21 cellular contexts compared by ENCODE assay signal in genomic region chr18:69715322-69715721, GRCh38.
DNase-seq lines count a peak whose midpoint lies in the region; ATAC-seq, FAIRE-seq and TF ChIP-seq lines count a peak whose summit lies in the region.
"Had no signal": no experiment of that assay in that cellular context is flagged by ENCODE, and none has a peak within 500 bp of the region (broad histone marks: within the 10 kb centered on the region; RNA-seq: fewer than 3 reads in every experiment).

No MANE protein-coding gene starts in this region.

- no peak overlapping the region for H3K18ac ChIP-seq in mesenchymal stem cell (ENCODE audit: low read depth in 1 of 2, low read length in 2 of 2)

- H3K4me1 ChIP-seq in mesenchymal stem cell (ENCODE audit: control insufficient read depth, insufficient read depth, low read depth, low read length) = no peaks in the 10 kb centered on the region

- H2BK12ac ChIP-seq in mesenchymal stem cell (ENCODE audit: low read length in 2 of 2) = no peak overlapping the region

- no peak overlapping the region for H4K91ac ChIP-seq in mesenchymal stem cell (ENCODE audit: low read length)

- H2AFZ ChIP-seq in mesenchymal stem cell (ENCODE audit: low read depth, low read length) = no peak overlapping the region

- FAIRE-seq in bronchial epithelial cell (lab: Jason Lieb, UNC) = peak; percentile 50
- FAIRE-seq: A204.1, G401.6, GM12891, GM19239, H1 had no signal

- no peak overlapping the region for H3K27ac Mint-ChIP-seq in natural killer cell
- H3K27ac Mint-ChIP-seq in natural killer cell treated with Interleukin-12 subunit alpha and Interleukin-12 subunit beta and Interleukin-15 and Interleukin-18, amount 100 ng/mL, for 72 hours = no peak overlapping the region
- H3K27ac Mint-ChIP-seq: CD4-positive, alpha-beta memory T cell; H9 had no signal

- no peaks in the 10 kb centered on the region for H3K27me3 Mint-ChIP-seq in natural killer cell (ENCODE audit: low read depth in 2 of 2)
- H3K27me3 Mint-ChIP-seq in natural killer cell treated with Interleukin-12 subunit alpha and Interleukin-12 subunit beta and Interleukin-15 and Interleukin-18, amount 100 ng/mL, for 72 hours = no peaks in the 10 kb centered on the region

- H3K79me1 ChIP-seq in mesenchymal stem cell (replicated peaks; ENCODE audit: low read length, poor library complexity, severe bottlenecking) = no peaks in the 10 kb centered on the region

- no peak overlapping the region for H2BK5ac ChIP-seq in mesenchymal stem cell (ENCODE audit: low read depth, low read length, poor library complexity, severe bottlenecking)

- H3K9me3 Mint-ChIP-seq in natural killer cell = peaks cover 2 to 7% of the 10 kb centered on the region in 2 donors
- H3K9me3 Mint-ChIP-seq in natural killer cell treated with Interleukin-12 subunit alpha and Interleukin-12 subunit beta and Interleukin-15 and Interleukin-18, amount 100 ng/mL, for 72 hours = no peaks in the 10 kb centered on the region

- no peak overlapping the region for H3K23ac ChIP-seq in mesenchymal stem cell (ENCODE audit: low read length in 2 of 2)

- no peak overlapping the region for H4K8ac ChIP-seq in mesenchymal stem cell (ENCODE audit: low read length)

- no peak overlapping the region for H3K4ac ChIP-seq in mesenchymal stem cell (ENCODE audit: low read depth in 1 of 2, low read length in 2 of 2)

- H3K36me3 Mint-ChIP-seq in natural killer cell = peaks cover 17% of the 10 kb centered on the region
- H3K36me3 Mint-ChIP-seq in natural killer cell treated with Interleukin-12 subunit alpha and Interleukin-12 subunit beta and Interleukin-15 and Interleukin-18, amount 100 ng/mL, for 72 hours = peaks cover 21% of the 10 kb centered on the region

- H3K14ac ChIP-seq in mesenchymal stem cell (ENCODE audit: low read length in 2 of 2) = no peak overlapping the region

- no peak overlapping the region for H3K27ac ChIP-seq in mesenchymal stem cell (ENCODE audit: low read length, poor library complexity, severe bottlenecking)
- H3K27ac ChIP-seq: C4-2B, HL-60 had no signal

- H3K27me3 ChIP-seq in bronchial epithelial cell (ENCODE audit: control insufficient read depth, insufficient read depth, low read length) = no peaks in the 10 kb centered on the region
- no peaks in the 10 kb centered on the region for H3K27me3 ChIP-seq in mesenchymal stem cell (ENCODE audit: control insufficient read depth in 1 of 2, insufficient read depth in 1 of 2, low read length in 2 of 2)

- peaks cover 36% of the 10 kb centered on the region for H3K9me3 ChIP-seq in mesenchymal stem cell (ENCODE audit: control insufficient read depth, low read length)

- no peak overlapping the region for H2BK15ac ChIP-seq in mesenchymal stem cell (ENCODE audit: low read depth, poor library complexity, severe bottlenecking)

- H2BK120ac ChIP-seq in mesenchymal stem cell (ENCODE audit: low read depth, low read length) = no peak overlapping the region

- H3K4me1 Mint-ChIP-seq in natural killer cell = peaks cover 8 to 12% of the 10 kb centered on the region in 2 donors
- H3K4me1 Mint-ChIP-seq in natural killer cell treated with Interleukin-12 subunit alpha and Interleukin-12 subunit beta and Interleukin-15 and Interleukin-18, amount 100 ng/mL, for 72 hours (ENCODE audit: low read depth in 2 of 2) = peaks cover 0 to 8% of the 10 kb centered on the region in 2 donors

- H3K36me3 ChIP-seq in bronchial epithelial cell (ENCODE audit: control insufficient read depth, insufficient read depth, low read length) (no peaks in the 10 kb centered on the region), mesenchymal stem cell (ENCODE audit: control insufficient read depth in 1 of 2, insufficient read depth in 2 of 2, low read depth in 1 of 2, low read length in 2 of 2) (no peaks in the 10 kb centered on the region)

- ATAC-seq in natural killer cell (peak in 2 of 3 donors; percentile 38 to 73), HG03159 (IDR thresholded peaks at IDR 0.05; ENCODE audit: unreplicated experiment) (no peak)
- no peak for ATAC-seq in natural killer cell treated with Interleukin-12 subunit alpha and Interleukin-12 subunit beta and Interleukin-15 and Interleukin-18, amount 100 ng/mL, for 72 hours

- DNase-seq in natural killer cell = no peak
- DNase-seq in natural killer cell treated with Interleukin-12 subunit alpha and Interleukin-12 subunit beta and Interleukin-15 and Interleukin-18, amount 100 ng/mL, for 72 hours (ENCODE audit: low spot score) = no peak
- DNase-seq in Jurkat, Clone E6-1 (ENCODE audit: low read depth, low spot score) = peak; percentile 25
- no peak for DNase-seq in bronchial epithelial cell (ENCODE audit: low read depth)
- DNase-seq in mesenchymal stem cell = no peak
- DNase-seq in NCI-H2029 treated with DMSO at 0.1 percent for 48 hours (lab: John Stamatoyannopoulos, UW) = no peak
- DNase-seq: ACHN; CD4-positive, alpha-beta memory T cell; DMS53; DND-41; EL; H9; KBM-7 had no signal

- no peak overlapping the region for H3K4me3 Mint-ChIP-seq in natural killer cell
- no peak overlapping the region for H3K4me3 Mint-ChIP-seq in natural killer cell treated with Interleukin-12 subunit alpha and Interleukin-12 subunit beta and Interleukin-15 and Interleukin-18, amount 100 ng/mL, for 72 hours
- H3K4me3 Mint-ChIP-seq: CD4-positive, alpha-beta memory T cell; H9 had no signal

- TF ChIP-seq CTCF in natural killer cell (IDR thresholded peaks at IDR 0.05) (no peak), bronchial epithelial cell (IDR thresholded peaks at IDR 0.05; ENCODE audit: insufficient read depth, low read length, severe bottlenecking) (no peak)

- H2AK5ac ChIP-seq in mesenchymal stem cell (ENCODE audit: low read length, severe bottlenecking) = no peak overlapping the region

- no peak overlapping the region for H3K4me3 ChIP-seq in Jurkat, Clone E6-1 (ENCODE audit: low read length)
- no peak overlapping the region for H3K4me3 ChIP-seq in bronchial epithelial cell (ENCODE audit: low read depth, low read length)
- no peak overlapping the region for H3K4me3 ChIP-seq in mesenchymal stem cell (ENCODE audit: insufficient read depth in 1 of 2, low read depth in 1 of 2, low read length in 2 of 2)

- intact Hi-C loops in natural killer cell (cut with micrococcal nuclease) = no loop called here

- H3K4me2 ChIP-seq in mesenchymal stem cell (ENCODE audit: low read length, poor library complexity, severe bottlenecking) = no peak overlapping the region

- WGBS in mesenchymal stem cell = 99% methylated on average over 4 of the region's 4 CpGs

- no peak overlapping the region for H3K9ac ChIP-seq in mesenchymal stem cell (ENCODE audit: low read length)

Comparison
In these comparisons a context has a peak if more than half of its experiments do, and no peak if none do; other contexts are left out.
1. ATAC-seq: peak in natural killer cell (2 of 3); none in natural killer cell treated with Interleukin-12 subunit alpha and Interleukin-12 subunit beta and Interleukin-15 and Interleukin-18, amount 100 ng/mL, for 72 hours (0 of 2) and HG03159 (single experiment).